10 cellular contexts compared by ENCODE assay signal in genomic region chr6:149334201-149334600, GRCh38. TPM values are rescaled to one million over a fixed set of nuclear protein-coding genes. Genes with fewer than 3 reads are reported as not detected.
A peak's percentile ranks its signal among the peaks of the same experiment; 100 is the strongest.
DNase-seq lines count a peak whose midpoint lies in the region; ATAC-seq and TF ChIP-seq lines count a peak whose summit lies in the region.
"Had no signal": no experiment of that assay in that cellular context is flagged by ENCODE, and none has a peak within 500 bp of the region (broad histone marks: within the 10 kb centered on the region; RNA-seq: fewer than 3 reads in every experiment).

No MANE protein-coding gene starts in this region.

- H3K36me3 ChIP-seq in osteoblast (ENCODE audit: insufficient read depth, low read length): no peaks in the 10 kb centered on the region
- H3K36me3 ChIP-seq in body of pancreas (replicated peaks in 1 of 2; ENCODE audit: insufficient read depth in 1 of 2, low read depth in 2 of 2): no peaks in the 10 kb centered on the region
- H3K36me3 ChIP-seq in CD8-positive, alpha-beta T cell (ENCODE audit: insufficient read depth, low read length): no peaks in the 10 kb centered on the region
- H3K36me3 ChIP-seq: lower lobe of right lung had no signal

- TF ChIP-seq CTCF in osteoblast (IDR thresholded peaks at IDR 0.05; ENCODE audit: extremely low read depth, low read depth, low read length) (no peak), body of pancreas (IDR thresholded peaks at IDR 0.05) (no peak)
- no peak for TF ChIP-seq CTCF in CD8-positive, alpha-beta T cell (IDR thresholded peaks at IDR 0.05)

- peaks cover 8% of the 10 kb centered on the region for H3K36me3 Mint-ChIP-seq in CD8-positive, alpha-beta T cell

- H3K4me1 Mint-ChIP-seq in CD8-positive, alpha-beta T cell (ENCODE audit: low read depth): peaks cover 91% of the 10 kb centered on the region

- no peak overlapping the region for H3K27ac Mint-ChIP-seq in CD8-positive, alpha-beta T cell

- peak overlapping the region; percentile 47 for H3K4me2 ChIP-seq in osteoblast (ENCODE audit: insufficient read depth, low read length)

- H3K4me3 Mint-ChIP-seq in CD8-positive, alpha-beta T cell: no peak overlapping the region

- POLR2A ChIA-PET in CD8-positive, alpha-beta T cell (lab: Charles Lee): interaction anchor here (1.2 kb wide), 1 partner anchor 17 kb away, joined by 4 read pairs; no protein-coding TSS in a partner anchor

- intact Hi-C loops in body of pancreas (cut with DNase I): no loop called here
- intact Hi-C loops in CD8-positive, alpha-beta T cell (cut with DNase I, micrococcal nuclease): no loop called here

- DNase-seq in EL: peak; percentile 59
- DNase-seq in RPMI8226: peak; percentile 5
- DNase-seq in dermis blood vessel endothelial cell: peak; percentile 73
- DNase-seq in osteoblast (ENCODE audit: insufficient read length, low spot score, missing footprints): no peak
- DNase-seq in NOMO-1 (lab: John Stamatoyannopoulos, UW; ENCODE audit: unreplicated experiment in 2 of 2): no peak
- DNase-seq in body of pancreas: no peak
- no peak for DNase-seq in CD8-positive, alpha-beta T cell
- DNase-seq: lower lobe of right lung, substantia nigra had no signal

- H3K4me1 ChIP-seq in osteoblast (ENCODE audit: insufficient read depth, low read length) (peaks cover 52% of the 10 kb centered on the region), body of pancreas (peaks cover 66% of the 10 kb centered on the region)
- H3K4me1 ChIP-seq in CD8-positive, alpha-beta T cell (ENCODE audit: insufficient read depth, low read length): peaks cover 68% of the 10 kb centered on the region

- H3K9me3 Mint-ChIP-seq in CD8-positive, alpha-beta T cell: peaks cover 2% of the 10 kb centered on the region

- CTCF ChIA-PET in CD8-positive, alpha-beta T cell (lab: Charles Lee): interaction anchor here (1.1 kb wide), 1 partner anchor 183 kb away, joined by 3 read pairs; no protein-coding TSS in a partner anchor

- peaks cover 89% of the 10 kb centered on the region for H4K20me1 ChIP-seq in osteoblast (ENCODE audit: insufficient read depth, low read length)

- H3K4me3 ChIP-seq in osteoblast (ENCODE audit: insufficient read depth, low read length): no peak overlapping the region
- H3K4me3 ChIP-seq in body of pancreas: no peak overlapping the region
- H3K4me3 ChIP-seq in CD8-positive, alpha-beta T cell (ENCODE audit: low read depth, low read length): no peak overlapping the region
- H3K4me3 ChIP-seq: lower lobe of right lung had no signal

- H3K27me3 Mint-ChIP-seq in CD8-positive, alpha-beta T cell (ENCODE audit: low read depth): no peaks in the 10 kb centered on the region

- H3K9me3 ChIP-seq in osteoblast (ENCODE audit: low read depth, low read length) (no peaks in the 10 kb centered on the region), body of pancreas (no peaks in the 10 kb centered on the region)
- no peaks in the 10 kb centered on the region for H3K9me3 ChIP-seq in CD8-positive, alpha-beta T cell (ENCODE audit: low read length)
- H3K9me3 ChIP-seq: lower lobe of right lung had no signal

- ATAC-seq in HG03108 (IDR thresholded peaks at IDR 0.05; ENCODE audit: unreplicated experiment) (no peak), body of pancreas (no peak)
- ATAC-seq in CD8-positive, alpha-beta T cell: no peak

- peaks cover 96% of the 10 kb centered on the region for H3K79me2 ChIP-seq in osteoblast (ENCODE audit: insufficient read depth, low read length)

- H3K27ac ChIP-seq in osteoblast (ENCODE audit: low read depth, low read length) (peak overlapping the region; percentile 60), body of pancreas (peak overlapping the region in 1 of 4 donors; percentile 36)
- H3K27ac ChIP-seq in CD8-positive, alpha-beta T cell (ENCODE audit: low read depth, low read length): no peak overlapping the region
- H3K27ac ChIP-seq: lower lobe of right lung had no signal

- TF ChIP-seq POLR2A in body of pancreas (IDR thresholded peaks at IDR 0.05): no peak

- H3K27me3 ChIP-seq in osteoblast (ENCODE audit: insufficient read depth, low read length): no peaks in the 10 kb centered on the region
- no peaks in the 10 kb centered on the region for H3K27me3 ChIP-seq in body of pancreas
- no peaks in the 10 kb centered on the region for H3K27me3 ChIP-seq in CD8-positive, alpha-beta T cell (ENCODE audit: insufficient read depth, low read length)

- 54 to 57% methylated on average over 3 of the region's 3 CpGs for WGBS in body of pancreas, 2 donors

- no peak overlapping the region for H2AFZ ChIP-seq in osteoblast (ENCODE audit: low read length)

RNA-seq across cellular contexts. Expression of gene TAB2, which starts 16.7 kb away (rescaled TPM):
- 15.0 and 33.6 TPM in 2 replicates for total RNA-seq in dermis blood vessel endothelial cell
- 28.2 and 34.8 TPM in 2 replicates for total RNA-seq in osteoblast
- 10 to 100 TPM; 25.7 to 26.2 TPM for total RNA-seq in body of pancreas
- 100 to 1,000 TPM; 129 to 132 TPM for total RNA-seq in CD8-positive, alpha-beta T cell

Comparison
In these comparisons a context has a peak if more than half of its experiments do, and no peak if none do; other contexts are left out.
1. DNase-seq: peak in EL (single experiment), RPMI8226 (single experiment) and dermis blood vessel endothelial cell (single experiment); none in osteoblast (single experiment), NOMO-1 (0 of 2), body of pancreas (0 of 4) and CD8-positive, alpha-beta T cell (0 of 7).